ENCODE assay signal across 1 cellular context in the genomic region with DNA sequence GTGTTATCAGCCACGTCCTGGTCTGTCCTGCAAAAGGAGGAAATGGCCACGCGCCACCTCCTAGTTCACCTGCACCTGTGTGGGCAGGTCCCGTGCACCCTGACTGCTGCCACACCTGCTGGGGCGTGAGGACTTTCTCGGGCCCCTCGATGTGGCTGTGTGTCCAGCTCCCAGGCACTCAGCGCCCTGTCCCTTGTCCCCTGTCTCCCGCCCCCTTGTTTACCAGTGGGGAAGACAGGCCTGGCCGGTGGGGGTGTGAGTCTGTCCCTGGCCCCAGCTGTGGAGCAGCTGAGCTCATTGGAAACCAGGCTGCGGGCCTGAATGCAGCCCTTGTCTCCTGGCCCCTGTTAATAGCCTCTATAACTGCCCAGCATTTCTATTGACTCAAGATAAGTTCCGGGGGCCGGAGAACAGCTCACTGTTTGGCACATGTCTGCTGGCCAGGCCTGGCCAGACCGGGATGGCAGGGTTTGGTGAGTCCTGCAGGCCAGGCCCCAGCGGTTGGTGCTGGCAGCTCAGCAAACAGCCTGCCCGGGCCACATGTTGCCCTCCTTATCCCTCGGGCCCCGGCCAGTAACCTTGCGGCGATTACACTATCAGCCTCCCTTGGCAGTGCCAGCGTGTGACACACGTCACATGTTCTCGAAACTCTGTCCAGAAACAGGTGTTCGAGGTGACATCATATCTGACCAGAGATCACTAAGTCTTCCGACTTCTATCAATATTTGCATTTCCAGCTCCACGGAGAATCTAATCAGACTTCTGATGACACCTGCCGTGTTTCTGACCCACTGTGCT.
TF ChIP-seq lines count a peak whose summit lies in the region.

No MANE protein-coding gene starts in this region.

TF ChIP-seq in HepG2, 621 proteins besides CTCF, POLR2A, EP300 and RAD21 (continued from another document and continues in another):
- TF ChIP-seq ZNF232 (CRISPR knock-in tag; IDR thresholded peaks at IDR 0.05; ENCODE audit: borderline replicate concordance) (peak; percentile 68; the same call in 1 of the 2 replicates), ZNF616 (CRISPR knock-in tag; IDR thresholded peaks at IDR 0.05; ENCODE audit: low read depth) (0 out of 2 replicates have a peak, but pooled peaks have one; percentile 10), ZNF431 (CRISPR knock-in tag; IDR thresholded peaks at IDR 0.05; ENCODE audit: borderline replicate concordance, low read depth) (no peak), CEBPG (CRISPR knock-in tag; IDR thresholded peaks at IDR 0.05) (no peak), SOX6 (IDR thresholded peaks at IDR 0.05) (no peak), SOX6 (CRISPR knock-in tag; IDR thresholded peaks at IDR 0.05) (peak; percentile 91), ZNF12 (CRISPR knock-in tag; IDR thresholded peaks at IDR 0.05) (no peak), KLF16 (CRISPR knock-in tag; IDR thresholded peaks at IDR 0.05) (no peak; a peak in 1 of 4 replicates), KDM2A (CRISPR knock-in tag; IDR thresholded peaks at IDR 0.05; ENCODE audit: borderline replicate concordance, low read depth) (peak; percentile 66; the same call in 1 of the 2 replicates), NFE2L1 (CRISPR knock-in tag; IDR thresholded peaks at IDR 0.05; ENCODE audit: borderline replicate concordance) (no peak), ZNF674 (CRISPR knock-in tag; IDR thresholded peaks at IDR 0.05; ENCODE audit: low read depth) (no peak), IRF2 (CRISPR knock-in tag; IDR thresholded peaks at IDR 0.05) (peak; percentile 34; the same call in 1 of the 2 replicates), HNRNPK (IDR thresholded peaks at IDR 0.05; ENCODE audit: low read depth, low read length, poor library complexity, severe bottlenecking) (peak; percentile 84), ZNF10 (CRISPR knock-in tag; IDR thresholded peaks at IDR 0.05; ENCODE audit: borderline replicate concordance, low read depth) (no peak), ZNF33A (CRISPR knock-in tag; IDR thresholded peaks at IDR 0.05; ENCODE audit: borderline replicate concordance) (no peak), MXD4 (CRISPR knock-in tag; IDR thresholded peaks at IDR 0.05) (no peak), ZNF350 (CRISPR knock-in tag; IDR thresholded peaks at IDR 0.05; ENCODE audit: borderline replicate concordance, low read depth) (peak; percentile 60; the same call in 1 of the 2 replicates), ZEB1 (IDR thresholded peaks at IDR 0.05; ENCODE audit: insufficient replicate concordance, low read depth) (peak; percentile 69), ZNF234 (CRISPR knock-in tag; conservative IDR thresholded peaks at IDR 0.05) (no peak), ISL2 (CRISPR knock-in tag; IDR thresholded peaks at IDR 0.05) (peak; percentile 71)
- TF ChIP-seq, protein P1, sequence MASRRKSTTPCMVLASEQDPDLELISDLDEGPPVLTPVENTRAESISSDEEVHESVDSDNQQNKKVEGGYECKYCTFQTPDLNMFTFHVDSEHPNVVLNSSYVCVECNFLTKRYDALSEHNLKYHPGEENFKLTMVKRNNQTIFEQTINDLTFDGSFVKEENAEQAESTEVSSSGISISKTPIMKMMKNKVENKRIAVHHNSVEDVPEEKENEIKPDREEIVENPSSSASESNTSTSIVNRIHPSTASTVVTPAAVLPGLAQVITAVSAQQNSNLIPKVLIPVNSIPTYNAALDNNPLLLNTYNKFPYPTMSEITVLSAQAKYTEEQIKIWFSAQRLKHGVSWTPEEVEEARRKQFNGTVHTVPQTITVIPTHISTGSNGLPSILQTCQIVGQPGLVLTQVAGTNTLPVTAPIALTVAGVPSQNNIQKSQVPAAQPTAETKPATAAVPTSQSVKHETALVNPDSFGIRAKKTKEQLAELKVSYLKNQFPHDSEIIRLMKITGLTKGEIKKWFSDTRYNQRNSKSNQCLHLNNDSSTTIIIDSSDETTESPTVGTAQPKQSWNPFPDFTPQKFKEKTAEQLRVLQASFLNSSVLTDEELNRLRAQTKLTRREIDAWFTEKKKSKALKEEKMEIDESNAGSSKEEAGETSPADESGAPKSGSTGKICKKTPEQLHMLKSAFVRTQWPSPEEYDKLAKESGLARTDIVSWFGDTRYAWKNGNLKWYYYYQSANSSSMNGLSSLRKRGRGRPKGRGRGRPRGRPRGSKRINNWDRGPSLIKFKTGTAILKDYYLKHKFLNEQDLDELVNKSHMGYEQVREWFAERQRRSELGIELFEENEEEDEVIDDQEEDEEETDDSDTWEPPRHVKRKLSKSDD (CRISPR knock-in tag; IDR thresholded peaks at IDR 0.05; ENCODE audit: low read depth), result no peak
- TF ChIP-seq, protein P2, sequence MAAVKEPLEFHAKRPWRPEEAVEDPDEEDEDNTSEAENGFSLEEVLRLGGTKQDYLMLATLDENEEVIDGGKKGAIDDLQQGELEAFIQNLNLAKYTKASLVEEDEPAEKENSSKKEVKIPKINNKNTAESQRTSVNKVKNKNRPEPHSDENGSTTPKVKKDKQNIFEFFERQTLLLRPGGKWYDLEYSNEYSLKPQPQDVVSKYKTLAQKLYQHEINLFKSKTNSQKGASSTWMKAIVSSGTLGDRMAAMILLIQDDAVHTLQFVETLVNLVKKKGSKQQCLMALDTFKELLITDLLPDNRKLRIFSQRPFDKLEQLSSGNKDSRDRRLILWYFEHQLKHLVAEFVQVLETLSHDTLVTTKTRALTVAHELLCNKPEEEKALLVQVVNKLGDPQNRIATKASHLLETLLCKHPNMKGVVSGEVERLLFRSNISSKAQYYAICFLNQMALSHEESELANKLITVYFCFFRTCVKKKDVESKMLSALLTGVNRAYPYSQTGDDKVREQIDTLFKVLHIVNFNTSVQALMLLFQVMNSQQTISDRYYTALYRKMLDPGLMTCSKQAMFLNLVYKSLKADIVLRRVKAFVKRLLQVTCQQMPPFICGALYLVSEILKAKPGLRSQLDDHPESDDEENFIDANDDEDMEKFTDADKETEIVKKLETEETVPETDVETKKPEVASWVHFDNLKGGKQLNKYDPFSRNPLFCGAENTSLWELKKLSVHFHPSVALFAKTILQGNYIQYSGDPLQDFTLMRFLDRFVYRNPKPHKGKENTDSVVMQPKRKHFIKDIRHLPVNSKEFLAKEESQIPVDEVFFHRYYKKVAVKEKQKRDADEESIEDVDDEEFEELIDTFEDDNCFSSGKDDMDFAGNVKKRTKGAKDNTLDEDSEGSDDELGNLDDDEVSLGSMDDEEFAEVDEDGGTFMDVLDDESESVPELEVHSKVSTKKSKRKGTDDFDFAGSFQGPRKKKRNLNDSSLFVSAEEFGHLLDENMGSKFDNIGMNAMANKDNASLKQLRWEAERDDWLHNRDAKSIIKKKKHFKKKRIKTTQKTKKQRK (IDR thresholded peaks at IDR 0.05; ENCODE audit: low read length), result no peak
- TF ChIP-seq, protein P3, sequence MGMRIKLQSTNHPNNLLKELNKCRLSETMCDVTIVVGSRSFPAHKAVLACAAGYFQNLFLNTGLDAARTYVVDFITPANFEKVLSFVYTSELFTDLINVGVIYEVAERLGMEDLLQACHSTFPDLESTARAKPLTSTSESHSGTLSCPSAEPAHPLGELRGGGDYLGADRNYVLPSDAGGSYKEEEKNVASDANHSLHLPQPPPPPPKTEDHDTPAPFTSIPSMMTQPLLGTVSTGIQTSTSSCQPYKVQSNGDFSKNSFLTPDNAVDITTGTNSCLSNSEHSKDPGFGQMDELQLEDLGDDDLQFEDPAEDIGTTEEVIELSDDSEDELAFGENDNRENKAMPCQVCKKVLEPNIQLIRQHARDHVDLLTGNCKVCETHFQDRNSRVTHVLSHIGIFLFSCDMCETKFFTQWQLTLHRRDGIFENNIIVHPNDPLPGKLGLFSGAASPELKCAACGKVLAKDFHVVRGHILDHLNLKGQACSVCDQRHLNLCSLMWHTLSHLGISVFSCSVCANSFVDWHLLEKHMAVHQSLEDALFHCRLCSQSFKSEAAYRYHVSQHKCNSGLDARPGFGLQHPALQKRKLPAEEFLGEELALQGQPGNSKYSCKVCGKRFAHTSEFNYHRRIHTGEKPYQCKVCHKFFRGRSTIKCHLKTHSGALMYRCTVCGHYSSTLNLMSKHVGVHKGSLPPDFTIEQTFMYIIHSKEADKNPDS (CRISPR knock-in tag; IDR thresholded peaks at IDR 0.05), result no peak
- TF ChIP-seq, protein P4, sequence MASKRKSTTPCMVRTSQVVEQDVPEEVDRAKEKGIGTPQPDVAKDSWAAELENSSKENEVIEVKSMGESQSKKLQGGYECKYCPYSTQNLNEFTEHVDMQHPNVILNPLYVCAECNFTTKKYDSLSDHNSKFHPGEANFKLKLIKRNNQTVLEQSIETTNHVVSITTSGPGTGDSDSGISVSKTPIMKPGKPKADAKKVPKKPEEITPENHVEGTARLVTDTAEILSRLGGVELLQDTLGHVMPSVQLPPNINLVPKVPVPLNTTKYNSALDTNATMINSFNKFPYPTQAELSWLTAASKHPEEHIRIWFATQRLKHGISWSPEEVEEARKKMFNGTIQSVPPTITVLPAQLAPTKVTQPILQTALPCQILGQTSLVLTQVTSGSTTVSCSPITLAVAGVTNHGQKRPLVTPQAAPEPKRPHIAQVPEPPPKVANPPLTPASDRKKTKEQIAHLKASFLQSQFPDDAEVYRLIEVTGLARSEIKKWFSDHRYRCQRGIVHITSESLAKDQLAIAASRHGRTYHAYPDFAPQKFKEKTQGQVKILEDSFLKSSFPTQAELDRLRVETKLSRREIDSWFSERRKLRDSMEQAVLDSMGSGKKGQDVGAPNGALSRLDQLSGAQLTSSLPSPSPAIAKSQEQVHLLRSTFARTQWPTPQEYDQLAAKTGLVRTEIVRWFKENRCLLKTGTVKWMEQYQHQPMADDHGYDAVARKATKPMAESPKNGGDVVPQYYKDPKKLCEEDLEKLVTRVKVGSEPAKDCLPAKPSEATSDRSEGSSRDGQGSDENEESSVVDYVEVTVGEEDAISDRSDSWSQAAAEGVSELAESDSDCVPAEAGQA (IDR thresholded peaks at IDR 0.05; ENCODE audit: low read depth), result no peak
- TF ChIP-seq, protein P4 (CRISPR knock-in tag; IDR thresholded peaks at IDR 0.05; ENCODE audit: borderline replicate concordance), result no peak
- TF ChIP-seq, protein P5, sequence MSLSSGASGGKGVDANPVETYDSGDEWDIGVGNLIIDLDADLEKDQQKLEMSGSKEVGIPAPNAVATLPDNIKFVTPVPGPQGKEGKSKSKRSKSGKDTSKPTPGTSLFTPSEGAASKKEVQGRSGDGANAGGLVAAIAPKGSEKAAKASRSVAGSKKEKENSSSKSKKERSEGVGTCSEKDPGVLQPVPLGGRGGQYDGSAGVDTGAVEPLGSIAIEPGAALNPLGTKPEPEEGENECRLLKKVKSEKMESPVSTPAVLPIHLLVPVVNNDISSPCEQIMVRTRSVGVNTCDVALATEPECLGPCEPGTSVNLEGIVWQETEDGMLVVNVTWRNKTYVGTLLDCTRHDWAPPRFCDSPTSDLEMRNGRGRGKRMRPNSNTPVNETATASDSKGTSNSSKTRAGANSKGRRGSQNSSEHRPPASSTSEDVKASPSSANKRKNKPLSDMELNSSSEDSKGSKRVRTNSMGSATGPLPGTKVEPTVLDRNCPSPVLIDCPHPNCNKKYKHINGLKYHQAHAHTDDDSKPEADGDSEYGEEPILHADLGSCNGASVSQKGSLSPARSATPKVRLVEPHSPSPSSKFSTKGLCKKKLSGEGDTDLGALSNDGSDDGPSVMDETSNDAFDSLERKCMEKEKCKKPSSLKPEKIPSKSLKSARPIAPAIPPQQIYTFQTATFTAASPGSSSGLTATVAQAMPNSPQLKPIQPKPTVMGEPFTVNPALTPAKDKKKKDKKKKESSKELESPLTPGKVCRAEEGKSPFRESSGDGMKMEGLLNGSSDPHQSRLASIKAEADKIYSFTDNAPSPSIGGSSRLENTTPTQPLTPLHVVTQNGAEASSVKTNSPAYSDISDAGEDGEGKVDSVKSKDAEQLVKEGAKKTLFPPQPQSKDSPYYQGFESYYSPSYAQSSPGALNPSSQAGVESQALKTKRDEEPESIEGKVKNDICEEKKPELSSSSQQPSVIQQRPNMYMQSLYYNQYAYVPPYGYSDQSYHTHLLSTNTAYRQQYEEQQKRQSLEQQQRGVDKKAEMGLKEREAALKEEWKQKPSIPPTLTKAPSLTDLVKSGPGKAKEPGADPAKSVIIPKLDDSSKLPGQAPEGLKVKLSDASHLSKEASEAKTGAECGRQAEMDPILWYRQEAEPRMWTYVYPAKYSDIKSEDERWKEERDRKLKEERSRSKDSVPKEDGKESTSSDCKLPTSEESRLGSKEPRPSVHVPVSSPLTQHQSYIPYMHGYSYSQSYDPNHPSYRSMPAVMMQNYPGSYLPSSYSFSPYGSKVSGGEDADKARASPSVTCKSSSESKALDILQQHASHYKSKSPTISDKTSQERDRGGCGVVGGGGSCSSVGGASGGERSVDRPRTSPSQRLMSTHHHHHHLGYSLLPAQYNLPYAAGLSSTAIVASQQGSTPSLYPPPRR (CRISPR knock-in tag; IDR thresholded peaks at IDR 0.05; ENCODE audit: borderline replicate concordance), result peak; percentile 97
- TF ChIP-seq, protein P6, sequence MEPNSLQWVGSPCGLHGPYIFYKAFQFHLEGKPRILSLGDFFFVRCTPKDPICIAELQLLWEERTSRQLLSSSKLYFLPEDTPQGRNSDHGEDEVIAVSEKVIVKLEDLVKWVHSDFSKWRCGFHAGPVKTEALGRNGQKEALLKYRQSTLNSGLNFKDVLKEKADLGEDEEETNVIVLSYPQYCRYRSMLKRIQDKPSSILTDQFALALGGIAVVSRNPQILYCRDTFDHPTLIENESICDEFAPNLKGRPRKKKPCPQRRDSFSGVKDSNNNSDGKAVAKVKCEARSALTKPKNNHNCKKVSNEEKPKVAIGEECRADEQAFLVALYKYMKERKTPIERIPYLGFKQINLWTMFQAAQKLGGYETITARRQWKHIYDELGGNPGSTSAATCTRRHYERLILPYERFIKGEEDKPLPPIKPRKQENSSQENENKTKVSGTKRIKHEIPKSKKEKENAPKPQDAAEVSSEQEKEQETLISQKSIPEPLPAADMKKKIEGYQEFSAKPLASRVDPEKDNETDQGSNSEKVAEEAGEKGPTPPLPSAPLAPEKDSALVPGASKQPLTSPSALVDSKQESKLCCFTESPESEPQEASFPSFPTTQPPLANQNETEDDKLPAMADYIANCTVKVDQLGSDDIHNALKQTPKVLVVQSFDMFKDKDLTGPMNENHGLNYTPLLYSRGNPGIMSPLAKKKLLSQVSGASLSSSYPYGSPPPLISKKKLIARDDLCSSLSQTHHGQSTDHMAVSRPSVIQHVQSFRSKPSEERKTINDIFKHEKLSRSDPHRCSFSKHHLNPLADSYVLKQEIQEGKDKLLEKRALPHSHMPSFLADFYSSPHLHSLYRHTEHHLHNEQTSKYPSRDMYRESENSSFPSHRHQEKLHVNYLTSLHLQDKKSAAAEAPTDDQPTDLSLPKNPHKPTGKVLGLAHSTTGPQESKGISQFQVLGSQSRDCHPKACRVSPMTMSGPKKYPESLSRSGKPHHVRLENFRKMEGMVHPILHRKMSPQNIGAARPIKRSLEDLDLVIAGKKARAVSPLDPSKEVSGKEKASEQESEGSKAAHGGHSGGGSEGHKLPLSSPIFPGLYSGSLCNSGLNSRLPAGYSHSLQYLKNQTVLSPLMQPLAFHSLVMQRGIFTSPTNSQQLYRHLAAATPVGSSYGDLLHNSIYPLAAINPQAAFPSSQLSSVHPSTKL (CRISPR knock-in tag; IDR thresholded peaks at IDR 0.05), result peak; percentile 44; the same call in 1 of the 2 replicates
